In genomic region chr20:3864518-3864917, GRCh38 we compare ENCODE assay signal across 21 cellular contexts. TPM values are rescaled to one million over a fixed set of nuclear protein-coding genes. Genes with fewer than 3 reads are reported as not detected.
DNase-seq lines count a peak whose midpoint lies in the region; ATAC-seq, FAIRE-seq and TF ChIP-seq lines count a peak whose summit lies in the region.
"Had no signal": no experiment of that assay in that cellular context is flagged by ENCODE, and none has a peak within 500 bp of the region (broad histone marks: within the 10 kb centered on the region; RNA-seq: fewer than 3 reads in every experiment).

No MANE protein-coding gene starts in this region.

- H3K4me1 Mint-ChIP-seq in T-helper 17 cell: peaks cover 4% of the 10 kb centered on the region

- H3K27me3 ChIP-seq in H7 (ENCODE audit: control insufficient read depth, insufficient read depth, low read length): no peaks in the 10 kb centered on the region
- no peaks in the 10 kb centered on the region for H3K27me3 ChIP-seq in osteoblast (ENCODE audit: insufficient read depth, low read length)
- no peaks in the 10 kb centered on the region for H3K27me3 ChIP-seq in left ventricle myocardium inferior (ENCODE audit: low read depth)
- H3K27me3 ChIP-seq: BLaER1 treated with 17β-estradiol and CSF1 and Interleukin-3, amounts not matched to agents 10 nM and 100 nM had no signal

- H3K27me3 Mint-ChIP-seq in T-helper 17 cell: no peaks in the 10 kb centered on the region

- no peak for FAIRE-seq in GM19239 (lab: Jason Lieb, UNC)
- FAIRE-seq: H54, HTR-8/SVneo had no signal

- H3K36me3 Mint-ChIP-seq in T-helper 17 cell (ENCODE audit: low read depth): peaks cover 10% of the 10 kb centered on the region

- intact Hi-C loops in left ventricle myocardium inferior (cut with micrococcal nuclease): no loop called here

- peaks cover 4% of the 10 kb centered on the region for H3K79me2 ChIP-seq in osteoblast (ENCODE audit: insufficient read depth, low read length)

- H3K27ac Mint-ChIP-seq in T-helper 17 cell: peak overlapping the region; percentile 43
- H3K27ac Mint-ChIP-seq: HFFc6 had no signal

- H3K4me3 Mint-ChIP-seq in T-helper 17 cell: no peak overlapping the region
- H3K4me3 Mint-ChIP-seq: CD8-positive, alpha-beta T cell; HFFc6 had no signal

- TF ChIP-seq CTCF in osteoblast (IDR thresholded peaks at IDR 0.05; ENCODE audit: extremely low read depth, low read depth, low read length) (no peak), left ventricle myocardium inferior (IDR thresholded peaks at IDR 0.05; ENCODE audit: borderline replicate concordance) (no peak)

- H2AFZ ChIP-seq in osteoblast (ENCODE audit: low read length): no peak overlapping the region

- ATAC-seq in T-helper 17 cell: no peak
- ATAC-seq: CD8-positive, alpha-beta T cell had no signal

- H3K36me3 ChIP-seq in H7 (replicated peaks; ENCODE audit: control insufficient read depth, insufficient read depth, low read length) (peaks cover 37% of the 10 kb centered on the region), osteoblast (ENCODE audit: insufficient read depth, low read length) (peaks cover 70% of the 10 kb centered on the region), left ventricle myocardium inferior (peaks cover 91% of the 10 kb centered on the region)

- H3K9me3 ChIP-seq in T-helper 17 cell (ENCODE audit: control insufficient read depth, low read length, poor library complexity, severe bottlenecking) (no peaks in the 10 kb centered on the region), osteoblast (ENCODE audit: low read depth, low read length) (no peaks in the 10 kb centered on the region), left ventricle myocardium inferior (replicated peaks) (no peaks in the 10 kb centered on the region)
- H3K9me3 ChIP-seq: SK-N-SH had no signal

- peak; percentile 59 for DNase-seq in G401 (ENCODE audit: low spot score)
- DNase-seq in H7: peak; percentile 17
- DNase-seq in T-helper 17 cell: no peak
- peak; percentile 37 for DNase-seq in osteoblast (ENCODE audit: insufficient read length, low spot score, missing footprints)
- DNase-seq in NCI-H2196 treated with DMSO at 0.1 percent for 48 hours (lab: John Stamatoyannopoulos, UW; ENCODE audit: unreplicated experiment): no peak
- no peak for DNase-seq in left ventricle myocardium inferior
- no peak for DNase-seq in GM19239 (ENCODE audit: insufficient read length, low spot score)
- DNase-seq: ACHN; CD8-positive, alpha-beta T cell; GDM1; HFFc6; IMR-90; NCI-H1694 treated with DMSO at 0.1 percent for 48 hours; NCI-H2081 treated with DMSO at 0.1 percent for 48 hours; NCI-H2171 treated with DMSO at 0.1 percent for 48 hours; NCI-H69; SIG-M5; SK-N-SH had no signal

- H3K4me1 ChIP-seq in osteoblast (ENCODE audit: insufficient read depth, low read length) (no peaks in the 10 kb centered on the region), left ventricle myocardium inferior (peaks cover 5% of the 10 kb centered on the region)

- H3K4me3 ChIP-seq in H7 (ENCODE audit: insufficient read depth, low read depth, low read length) (no peak overlapping the region), osteoblast (ENCODE audit: insufficient read depth, low read length) (no peak overlapping the region), left ventricle myocardium inferior (no peak overlapping the region)
- H3K4me3 ChIP-seq: BLaER1 treated with 17β-estradiol and CSF1 and Interleukin-3, amounts not matched to agents 10 nM and 100 nM had no signal

- in situ Hi-C loops in G401 (cut with HindIII; ENCODE audit: low sequenced_read_pairs): no loop called here

- H3K27ac ChIP-seq in osteoblast (ENCODE audit: low read depth, low read length): no peak overlapping the region
- no peak overlapping the region for H3K27ac ChIP-seq in left ventricle myocardium inferior (replicated peaks)
- H3K27ac ChIP-seq: BLaER1 treated with 17β-estradiol and CSF1 and Interleukin-3, amounts not matched to agents 10 nM and 100 nM had no signal

- no peak overlapping the region for H3K4me2 ChIP-seq in osteoblast (ENCODE audit: insufficient read depth, low read length)
- H3K4me2 ChIP-seq: SK-N-SH had no signal

- H4K20me1 ChIP-seq in osteoblast (ENCODE audit: insufficient read depth, low read length): peaks cover 19% of the 10 kb centered on the region

RNA-seq across cellular contexts. Expression of gene MAVS, which starts 17.9 kb away (rescaled TPM):
- 14.1 and 16.3 TPM in 2 replicates for total RNA-seq in G401 (2014; rRNA removed; shearing (Covaris generic))
- 10.6 and 11.9 TPM in 2 replicates for total RNA-seq in H7 (2014; rRNA removed; shearing (Covaris generic))
- total RNA-seq in T-helper 17 cell (10 to 100 TPM; 20.1 to 21.1 TPM), osteoblast (32.1 and 32.2 TPM in 2 replicates), left ventricle myocardium inferior (44.9 TPM)

RNA-seq across cellular contexts. Expression of gene PANK2, which starts 24.7 kb away (rescaled TPM):
- total RNA-seq in G401 (2014; rRNA removed; shearing (Covaris generic)): 58.6 and 65.2 TPM in 2 replicates
- 46.8 and 61.5 TPM in 2 replicates for total RNA-seq in H7 (2014; rRNA removed; shearing (Covaris generic))
- 10 to 100 TPM; 47.2 to 53.0 TPM for total RNA-seq in T-helper 17 cell
- 57.2 and 60.4 TPM in 2 replicates for total RNA-seq in osteoblast
- total RNA-seq in left ventricle myocardium inferior: 16.4 TPM

RNA-seq across cellular contexts. Expression of gene AP5S1, which starts 44.2 kb away (rescaled TPM):
- total RNA-seq in G401 (2014; rRNA removed; shearing (Covaris generic)): 9.8 and 17.8 TPM in 2 replicates
- total RNA-seq in H7 (2014; rRNA removed; shearing (Covaris generic)): 3.1 and 4.4 TPM in 2 replicates
- total RNA-seq in T-helper 17 cell (10 to 100 TPM; 11.3 to 11.9 TPM), osteoblast (23.9 and 25.3 TPM in 2 replicates), left ventricle myocardium inferior (11.3 TPM)

Comparison
In these comparisons a context has a peak if more than half of its experiments do, and no peak if none do; other contexts are left out.
1. DNase-seq: peak in G401 (single experiment), H7 (single experiment) and osteoblast (single experiment); none in T-helper 17 cell (0 of 3), NCI-H2196 treated with DMSO at 0.1 percent for 48 hours (single experiment), left ventricle myocardium inferior (single experiment) and GM19239 (single experiment).